22 cellular contexts compared by ENCODE assay signal in genomic region chr3:13587442-13587841, GRCh38. TPM values are rescaled to one million over a fixed set of nuclear protein-coding genes. Genes with fewer than 3 reads are reported as not detected.
A peak's percentile ranks its signal among the peaks of the same experiment; 100 is the strongest.
DNase-seq lines count a peak whose midpoint lies in the region; ATAC-seq and TF ChIP-seq lines count a peak whose summit lies in the region.
"Had no signal": no experiment of that assay in that cellular context is flagged by ENCODE, and none has a peak within 500 bp of the region (broad histone marks: within the 10 kb centered on the region; RNA-seq: fewer than 3 reads in every experiment).

No MANE protein-coding gene starts in this region.

- H3K9me3 Mint-ChIP-seq in WTC11 = no peaks in the 10 kb centered on the region
- H3K9me3 Mint-ChIP-seq: CD14-positive monocyte had no signal

- H3K27ac ChIP-seq in HUES48 (ENCODE audit: low read depth, low read length) = peak overlapping the region; percentile 25
- H3K27ac ChIP-seq in iPS-20b (ENCODE audit: low read length) = no peak overlapping the region
- peak overlapping the region; percentile 90 for H3K27ac ChIP-seq in subcutaneous abdominal adipose tissue (ENCODE audit: low read depth, low read length)
- H3K27ac ChIP-seq in breast epithelium = no peak overlapping the region

- peak overlapping the region; percentile 28; the same call in 1 of the 2 replicates for H3K27ac Mint-ChIP-seq in WTC11

- no peaks in the 10 kb centered on the region for H3K27me3 ChIP-seq in HUES48 (ENCODE audit: control insufficient read depth, insufficient read depth, low read length)
- no peaks in the 10 kb centered on the region for H3K27me3 ChIP-seq in iPS-20b (ENCODE audit: insufficient read depth, low read length)
- H3K27me3 ChIP-seq in subcutaneous abdominal adipose tissue (ENCODE audit: control insufficient read depth in 5 of 5, insufficient read depth in 4 of 5, low read length in 5 of 5) = no peaks in the 10 kb centered on the region
- no peaks in the 10 kb centered on the region for H3K27me3 ChIP-seq in breast epithelium

- ATAC-seq in WTC11 = peak; percentile 68
- ATAC-seq: GM12878 had no signal

- intact Hi-C loops in breast epithelium (cut with DNase I; ENCODE audit: low total_unique reads) = no loop called here

- POLR2A ChIA-PET in WTC11 (lab: Charles Lee) = no interaction called here

- H3K4me3 ChIP-seq in HUES48 (ENCODE audit: low read depth, low read length) (0 out of 2 replicates have a peak overlapping the region, but pooled peaks have one; percentile 1), iPS-20b (ENCODE audit: low read length) (peak overlapping the region; percentile 0; the same call in 1 of the 2 replicates), subcutaneous abdominal adipose tissue (ENCODE audit: low read depth in 1 of 5, low read length in 5 of 5) (no peak overlapping the region), breast epithelium (no peak overlapping the region)
- H3K4me3 ChIP-seq: GM12878 had no signal

- no peak overlapping the region; the same call in 1 of the 2 replicates for H3K4me3 Mint-ChIP-seq in WTC11
- H3K4me3 Mint-ChIP-seq: CD14-positive monocyte had no signal

- H3K4me1 ChIP-seq in HUES48 (ENCODE audit: control insufficient read depth, insufficient read depth, low read length) (peaks cover 15% of the 10 kb centered on the region), iPS-20b (ENCODE audit: insufficient read depth, low read length) (peaks cover 14% of the 10 kb centered on the region; the same call in 1 of the 2 replicates), subcutaneous abdominal adipose tissue (ENCODE audit: control insufficient read depth in 5 of 5, insufficient read depth in 5 of 5, low read length in 5 of 5) (peaks cover 0 to 41% (median 16%) of the 10 kb centered on the region in 5 donors), breast epithelium (no peaks in the 10 kb centered on the region)

- H3K36me3 ChIP-seq in HUES48 (ENCODE audit: control insufficient read depth, insufficient read depth, low read length) (no peaks in the 10 kb centered on the region), iPS-20b (ENCODE audit: insufficient read depth, low read depth, low read length) (no peaks in the 10 kb centered on the region), subcutaneous abdominal adipose tissue (ENCODE audit: control insufficient read depth in 5 of 5, insufficient read depth in 5 of 5, low read length in 5 of 5) (peaks cover 0 to 4% (median 0%) of the 10 kb centered on the region in 5 donors), breast epithelium (no peaks in the 10 kb centered on the region)

- TF ChIP-seq CTCF in WTC11 (IDR thresholded peaks at IDR 0.05) = no peak
- no peak for TF ChIP-seq CTCF in breast epithelium (IDR thresholded peaks at IDR 0.05)

- H3K4me1 Mint-ChIP-seq in WTC11 = peaks cover 22% of the 10 kb centered on the region
- H3K4me1 Mint-ChIP-seq: CD14-positive monocyte had no signal

- H3K9ac ChIP-seq in HUES48 (ENCODE audit: low read depth, low read length) (no peak overlapping the region), iPS-20b (ENCODE audit: low read depth, low read length) (no peak overlapping the region), subcutaneous abdominal adipose tissue (ENCODE audit: low read length in 5 of 5) (no peak overlapping the region)

- H3K27me3 Mint-ChIP-seq in WTC11 (ENCODE audit: low read depth) = no peaks in the 10 kb centered on the region

- H3K36me3 Mint-ChIP-seq in WTC11 = no peaks in the 10 kb centered on the region
- H3K36me3 Mint-ChIP-seq: CD14-positive monocyte had no signal

- TF ChIP-seq POLR2A in breast epithelium (IDR thresholded peaks at IDR 0.05) = no peak

- CTCF ChIA-PET in WTC11 (lab: Charles Lee) = interaction anchor here (0.7 to 2.5 kb wide), 13 partner anchors 8 to 298 kb away, joined by 3 to 8 read pairs (median 4); partner anchors contain the start of genes HDAC11 and WNT7A

- DNase-seq in WTC11 (ENCODE audit: low spot score) = peak; percentile 6
- DNase-seq in amygdala (lab: John Stamatoyannopoulos, UW) = no peak
- no peak for DNase-seq in breast epithelium (ENCODE audit: low spot score in 2 of 2)
- no peak for DNase-seq in effector CD4-positive, alpha-beta T cell
- DNase-seq in T-helper 9 cell = no peak
- DNase-seq: AML-193, Calu3, DMS53, EL, NCI-H146, NCI-H2081, NCI-H2171 treated with DMSO at 0.1 percent for 48 hours, Right ventricle myocardium superior, SW 1271 had no signal

- H3K9me3 ChIP-seq in HUES48 (ENCODE audit: control insufficient read depth, insufficient read depth, low read length) (no peaks in the 10 kb centered on the region), iPS-20b (ENCODE audit: insufficient read depth, low read depth, low read length) (no peaks in the 10 kb centered on the region), subcutaneous abdominal adipose tissue (ENCODE audit: control insufficient read depth in 5 of 5, low read length in 5 of 5) (no peaks in the 10 kb centered on the region), breast epithelium (no peaks in the 10 kb centered on the region)

TF ChIP-seq in WTC11, 78 proteins besides CTCF, POLR2A, EP300 and RAD21:
- TF ChIP-seq ZNF232 (CRISPR knock-in tag; IDR thresholded peaks at IDR 0.05) = no peak
- no peak for TF ChIP-seq SP1 (CRISPR knock-in tag; conservative IDR thresholded peaks at IDR 0.05)
- TF ChIP-seq ZNF281 (CRISPR knock-in tag; IDR thresholded peaks at IDR 0.05) = no peak
- no peak for TF ChIP-seq ZNF263 (CRISPR knock-in tag; IDR thresholded peaks at IDR 0.05; ENCODE audit: low read depth)
- no peak for TF ChIP-seq AFF4 (CRISPR knock-in tag; IDR thresholded peaks at IDR 0.05; ENCODE audit: borderline replicate concordance)
- no peak for TF ChIP-seq TEAD4 (CRISPR knock-in tag; IDR thresholded peaks at IDR 0.05)
- TF ChIP-seq ZNF423 (CRISPR knock-in tag; IDR thresholded peaks at IDR 0.05) = no peak
- TF ChIP-seq FOXJ3 (CRISPR knock-in tag; IDR thresholded peaks at IDR 0.05; ENCODE audit: borderline replicate concordance) = no peak
- TF ChIP-seq CDX4 (CRISPR knock-in tag; IDR thresholded peaks at IDR 0.05; ENCODE audit: borderline replicate concordance) = no peak
- TF ChIP-seq RELA (CRISPR knock-in tag; IDR thresholded peaks at IDR 0.05; ENCODE audit: borderline replicate concordance) = no peak
- no peak for TF ChIP-seq NR1H2 (CRISPR knock-in tag; IDR thresholded peaks at IDR 0.05)
- no peak for TF ChIP-seq SMAD3 (CRISPR knock-in tag; IDR thresholded peaks at IDR 0.05; ENCODE audit: borderline replicate concordance)
- no peak for TF ChIP-seq NFE2L1 (CRISPR knock-in tag; IDR thresholded peaks at IDR 0.05)
- no peak for TF ChIP-seq SMAD4 (CRISPR knock-in tag; IDR thresholded peaks at IDR 0.05)
- TF ChIP-seq MYBL2 (CRISPR knock-in tag; IDR thresholded peaks at IDR 0.05) = no peak
- no peak for TF ChIP-seq HMGA2 (CRISPR knock-in tag; IDR thresholded peaks at IDR 0.05)
TF ChIP-seq in WTC11: peak in this region for 0.

RNA-seq across cellular contexts. Expression of gene FBLN2, which starts 38.5 kb away (rescaled TPM):
- total RNA-seq in WTC11 (2021) (20.7 to 35.2 TPM (median 31.3 TPM) in 3 replicates), breast epithelium (100 to 1,000 TPM in 1 of 3 donors, 10 to 100 TPM in 2; 43.5 to 663 (median 81.3) TPM)
- total RNA-seq: Calu3, MCF 10A, NCI-H460, OCI-LY7 had no signal

Comparison
In these comparisons a context has a peak if more than half of its experiments do, and no peak if none do; other contexts are left out.
1. H3K27ac ChIP-seq: peak in HUES48 (single experiment) and subcutaneous abdominal adipose tissue (single experiment); none in iPS-20b (single experiment) and breast epithelium (0 of 2).
2. H3K4me3 ChIP-seq: peak in HUES48 (single experiment) and iPS-20b (single experiment); none in subcutaneous abdominal adipose tissue (0 of 5) and breast epithelium (0 of 3).